8 cellular contexts compared by ENCODE assay signal in genomic region chr2:216606551-216607527, GRCh38.
DNase-seq lines count a peak whose midpoint lies in the region; ATAC-seq lines count a peak whose summit lies in the region.

No MANE protein-coding gene starts in this region.

- DNase-seq in NCI-H2171 treated with DMSO at 0.1 percent for 48 hours (lab: John Stamatoyannopoulos, UW), result peak; percentile 93
- peak; percentile 50 for DNase-seq in stimulated activated CD4-positive, alpha-beta T cell treated with anti-CD3 and anti-CD28 coated beads, Interleukin-4, amount 100 ng/mL, for 1 hour
- DNase-seq in SKM-1 (lab: John Stamatoyannopoulos, UW; ENCODE audit: unreplicated experiment), result no peak
- DNase-seq in HCEC 1CT, result no peak
- DNase-seq in amygdala (lab: John Stamatoyannopoulos, UW), result no peak

- ATAC-seq in GM18508 (IDR thresholded peaks at IDR 0.05; ENCODE audit: insufficient read depth, unreplicated experiment) (peak; percentile 63), HG02642 (IDR thresholded peaks at IDR 0.05; ENCODE audit: poor library complexity, unreplicated experiment) (peak; percentile 86)

- H3K4me3 Mint-ChIP-seq in activated naive CD4-positive, alpha-beta T cell treated with anti-CD3 and anti-CD28 coated beads, Interleukin-2, amount 50 U/mL, for 24 hours, result peak overlapping the region; percentile 19

- no peaks in the 10 kb centered on the region for H3K36me3 Mint-ChIP-seq in activated naive CD4-positive, alpha-beta T cell treated with anti-CD3 and anti-CD28 coated beads, Interleukin-2, amount 50 U/mL, for 24 hours

- no peak overlapping the region for H3K27ac Mint-ChIP-seq in activated naive CD4-positive, alpha-beta T cell treated with anti-CD3 and anti-CD28 coated beads, Interleukin-2, amount 50 U/mL, for 24 hours

- H3K9me3 Mint-ChIP-seq in activated naive CD4-positive, alpha-beta T cell treated with anti-CD3 and anti-CD28 coated beads, Interleukin-2, amount 50 U/mL, for 24 hours, result no peaks in the 10 kb centered on the region

- peaks cover 3% of the 10 kb centered on the region for H3K27me3 Mint-ChIP-seq in activated naive CD4-positive, alpha-beta T cell treated with anti-CD3 and anti-CD28 coated beads, Interleukin-2, amount 50 U/mL, for 24 hours

- H3K4me1 Mint-ChIP-seq in activated naive CD4-positive, alpha-beta T cell treated with anti-CD3 and anti-CD28 coated beads, Interleukin-2, amount 50 U/mL, for 24 hours, result peaks cover 9% of the 10 kb centered on the region

Comparison
In these comparisons a context has a peak if more than half of its experiments do, and no peak if none do; other contexts are left out.
1. DNase-seq: peak in NCI-H2171 treated with DMSO at 0.1 percent for 48 hours (single experiment) and stimulated activated CD4-positive, alpha-beta T cell treated with anti-CD3 and anti-CD28 coated beads, Interleukin-4, amount 100 ng/mL, for 1 hour (single experiment); none in SKM-1 (single experiment), HCEC 1CT (single experiment) and amygdala (0 of 56).